Comparison of ENCODE assay signal across 17 cellular contexts in the genomic region with DNA sequence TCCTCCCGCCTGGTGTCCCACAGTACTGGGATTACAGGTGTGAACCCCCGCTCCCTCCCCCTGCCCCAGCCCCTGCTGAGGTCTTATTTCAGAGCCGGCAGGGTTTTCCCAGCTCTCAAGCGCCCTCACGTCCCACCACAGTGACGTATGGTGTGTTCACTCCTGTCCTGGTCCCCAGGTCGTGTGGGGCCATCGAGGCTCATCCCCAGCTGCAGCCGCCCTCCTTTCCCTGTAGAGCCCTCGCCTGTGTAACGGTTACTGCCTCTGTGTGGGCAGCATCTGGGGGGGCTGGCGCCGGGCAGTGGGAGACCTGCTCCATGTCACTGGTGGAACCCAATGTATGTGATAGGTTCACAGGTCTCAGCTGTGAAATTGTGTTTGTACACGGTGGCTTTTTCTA. TPM values are rescaled to one million over a fixed set of nuclear protein-coding genes. Genes with fewer than 3 reads are reported as not detected.
DNase-seq lines count a peak whose midpoint lies in the region; ATAC-seq and TF ChIP-seq lines count a peak whose summit lies in the region.
"Had no signal": no experiment of that assay in that cellular context is flagged by ENCODE, and none has a peak within 500 bp of the region (broad histone marks: within the 10 kb centered on the region; RNA-seq: fewer than 3 reads in every experiment).

No MANE protein-coding gene starts in this region.

- no peaks in the 10 kb centered on the region for H4K20me1 ChIP-seq in mammary epithelial cell (ENCODE audit: insufficient read depth, low read length)

- no peak for ATAC-seq in heart left ventricle
- no peak for ATAC-seq in heart right ventricle
- no peak for ATAC-seq in naive thymus-derived CD4-positive, alpha-beta T cell
- no peak for ATAC-seq in HG02642 (IDR thresholded peaks at IDR 0.05; ENCODE audit: poor library complexity, unreplicated experiment)
- ATAC-seq in GM18907 (IDR thresholded peaks at IDR 0.05; ENCODE audit: unreplicated experiment) = no peak
- no peak for ATAC-seq in T-cell (replicated peaks in 1 of 4)
- ATAC-seq: sciatic nerve had no signal

- H3K9me3 ChIP-seq in heart left ventricle = peaks cover 0 to 18% (median 13%) of the 10 kb centered on the region in 12 donors
- H3K9me3 ChIP-seq in heart right ventricle = peaks cover 0 to 25% (median 14%) of the 10 kb centered on the region in 11 donors
- H3K9me3 ChIP-seq in mammary epithelial cell (replicated peaks; ENCODE audit: insufficient read depth, low read length) = peaks cover 17% of the 10 kb centered on the region
- peaks cover 9 to 20% (median 12%) of the 10 kb centered on the region in 3 experiments for H3K9me3 ChIP-seq in naive thymus-derived CD4-positive, alpha-beta T cell (ENCODE audit: control insufficient read depth in 2 of 3, low read length in 3 of 3)

- no peak for TF ChIP-seq POLR2A in heart left ventricle (IDR thresholded peaks at IDR 0.05)

- H3K79me2 ChIP-seq in mammary epithelial cell (ENCODE audit: insufficient read depth, low read length) = peaks cover 100% of the 10 kb centered on the region

- no peaks in the 10 kb centered on the region for H3K27me3 Mint-ChIP-seq in naive thymus-derived CD4-positive, alpha-beta T cell
- H3K27me3 Mint-ChIP-seq in type B pancreatic cell (no peaks in the 10 kb centered on the region), T-cell (no peaks in the 10 kb centered on the region)
- H3K27me3 Mint-ChIP-seq: naive B cell had no signal

- H3K27ac ChIP-seq in heart left ventricle (peak overlapping the region in 7 of 12 donors; percentile 3 to 61 (median 45)), heart right ventricle (peak overlapping the region in 5 of 10 donors; percentile 13 to 67 (median 26)), mammary epithelial cell (ENCODE audit: insufficient read depth, low read depth, low read length) (no peak overlapping the region)
- H3K27ac ChIP-seq in naive thymus-derived CD4-positive, alpha-beta T cell (ENCODE audit: low read depth, low read length) = peak overlapping the region; percentile 98
- H3K27ac ChIP-seq: left lung, SJCRH30 had no signal

- intact Hi-C loops in heart left ventricle (cut with DNase I) = no loop called here
- intact Hi-C loops in heart right ventricle (cut with DNase I) = no loop called here
- intact Hi-C loops in mammary epithelial cell (cut with micrococcal nuclease) = no loop called here
- intact Hi-C loops in naive thymus-derived CD4-positive, alpha-beta T cell (cut with micrococcal nuclease) = no loop called here

- H3K27me3 ChIP-seq in heart left ventricle (no peaks in the 10 kb centered on the region), heart right ventricle (no peaks in the 10 kb centered on the region), mammary epithelial cell (ENCODE audit: insufficient read depth, low read length) (no peaks in the 10 kb centered on the region)
- no peaks in the 10 kb centered on the region for H3K27me3 ChIP-seq in naive thymus-derived CD4-positive, alpha-beta T cell (ENCODE audit: control insufficient read depth in 2 of 2, insufficient read depth in 2 of 2, low read length in 2 of 2)
- H3K27me3 ChIP-seq: left lung, SJCRH30 had no signal

- peaks cover 0 to 73% (median 40%) of the 10 kb centered on the region in 7 donors for H3K4me1 Mint-ChIP-seq in naive thymus-derived CD4-positive, alpha-beta T cell
- H3K4me1 Mint-ChIP-seq in type B pancreatic cell (ENCODE audit: unreplicated experiment) (peaks cover 30% of the 10 kb centered on the region), T-cell (peaks cover 59 to 69% (median 68%) of the 10 kb centered on the region in 3 donors)

- WGBS in heart left ventricle, 4 donors = 66 to 77% (median 75%) methylated on average over 10 to 14 of the region's 14 CpGs
- WGBS in heart right ventricle, 2 donors = 56 to 74% methylated on average over 14 of the region's 14 CpGs
- 78% methylated on average over 13 of the region's 14 CpGs for WGBS in mammary epithelial cell (ENCODE audit: low coverage, missing lambda C conversion rate)

- peak overlapping the region in 3 of 9 donors; percentile 87 to 96 (median 93) for H3K27ac Mint-ChIP-seq in naive thymus-derived CD4-positive, alpha-beta T cell
- H3K27ac Mint-ChIP-seq in type B pancreatic cell (peak overlapping the region; percentile 79), T-cell (peak overlapping the region in 1 of 2 donors; percentile 83)

- in situ Hi-C loops in mammary epithelial cell (cut with MboI; ENCODE audit: low sequenced_read_pairs in 2 of 2) = no loop called here

- peak overlapping the region in 1 of 12 donors; percentile 2 for H3K4me3 ChIP-seq in heart left ventricle
- H3K4me3 ChIP-seq in heart right ventricle = peak overlapping the region in 1 of 10 donors; percentile 15
- no peak overlapping the region for H3K4me3 ChIP-seq in mammary epithelial cell (replicated peaks in 1 of 3; ENCODE audit: insufficient read depth in 1 of 3, low read depth in 2 of 3, low read length in 3 of 3)
- no peak overlapping the region for H3K4me3 ChIP-seq in naive thymus-derived CD4-positive, alpha-beta T cell (ENCODE audit: low read length)
- H3K4me3 ChIP-seq: left lung, SJCRH30 had no signal

- POLR2A ChIA-PET in naive thymus-derived CD4-positive, alpha-beta T cell (lab: Charles Lee) = interaction anchor here (1.9 to 12.9 kb wide), 2 partner anchors 10 to 18 kb away, joined by 10 to 244 read pairs; no protein-coding TSS in a partner anchor
- POLR2A ChIA-PET in T-cell (lab: Charles Lee) = interaction anchor here in 1 of 2 donors (0.6 to 1.2 kb wide), 3 partner anchors 12 to 25 kb away, joined by 3 read pairs; no protein-coding TSS in a partner anchor

- peaks cover 0 to 30% (median 3%) of the 10 kb centered on the region in 5 donors for H3K36me3 Mint-ChIP-seq in naive thymus-derived CD4-positive, alpha-beta T cell
- H3K36me3 Mint-ChIP-seq in type B pancreatic cell (peaks cover 9% of the 10 kb centered on the region), T-cell (peaks cover 20% of the 10 kb centered on the region)
- H3K36me3 Mint-ChIP-seq: naive B cell had no signal

- no TSS peak for BruUV-seq in mammary epithelial cell (replicated peaks; lab: Mats Ljungman, UMichigan)

- no peak overlapping the region for H2AFZ ChIP-seq in mammary epithelial cell (ENCODE audit: low read depth, low read length)

- peaks cover 0 to 18% (median 0%) of the 10 kb centered on the region in 11 donors for H3K9me3 Mint-ChIP-seq in naive thymus-derived CD4-positive, alpha-beta T cell
- no peaks in the 10 kb centered on the region for H3K9me3 Mint-ChIP-seq in type B pancreatic cell
- H3K9me3 Mint-ChIP-seq in T-cell = no peaks in the 10 kb centered on the region

- peak in 1 of 5 donors; percentile 47 for DNase-seq in heart left ventricle
- DNase-seq in heart right ventricle = no peak
- DNase-seq in mammary epithelial cell = no peak
- no peak for DNase-seq in naive thymus-derived CD4-positive, alpha-beta T cell
- DNase-seq in type B pancreatic cell (ENCODE audit: extremely low spot score, unreplicated experiment) = no peak
- DNase-seq in T-cell = no peak
- DNase-seq: activated naive CD4-positive, alpha-beta T cell treated with Interleukin-2 at 50 U/mL for 16 hours; GOT3; hippocampal formation; naive B cell; NCI-H1105; SJCRH30; T-helper 9 cell had no signal

- dilution Hi-C loops in mammary epithelial cell (cut with HindIII; ENCODE audit: low sequenced_read_pairs) = no loop called here

- peak overlapping the region; percentile 34 for H3K4me2 ChIP-seq in mammary epithelial cell (ENCODE audit: insufficient read depth, low read depth, low read length)

- peak overlapping the region in 8 of 10 donors; percentile 4 to 79 (median 72) for H3K4me3 Mint-ChIP-seq in naive thymus-derived CD4-positive, alpha-beta T cell
- H3K4me3 Mint-ChIP-seq in type B pancreatic cell (peak overlapping the region; percentile 65), T-cell (no peak overlapping the region)

- H3K36me3 ChIP-seq in heart left ventricle = peaks cover 0 to 11% (median 0%) of the 10 kb centered on the region in 9 donors
- peaks cover 0 to 10% (median 0%) of the 10 kb centered on the region in 9 donors for H3K36me3 ChIP-seq in heart right ventricle
- H3K36me3 ChIP-seq in mammary epithelial cell (ENCODE audit: insufficient read depth, low read length) = peaks cover 2% of the 10 kb centered on the region
- peaks cover 0 to 33% (median 3%) of the 10 kb centered on the region in 3 experiments for H3K36me3 ChIP-seq in naive thymus-derived CD4-positive, alpha-beta T cell (ENCODE audit: control insufficient read depth in 2 of 3, insufficient read depth in 3 of 3, low read length in 3 of 3)
- H3K36me3 ChIP-seq: left lung, SJCRH30 had no signal

- CTCF ChIA-PET in mammary epithelial cell (lab: Charles Lee; ENCODE audit: low non-redundant PET) (no interaction called here), T-cell (lab: Charles Lee) (no interaction called here)
- CTCF ChIA-PET in naive thymus-derived CD4-positive, alpha-beta T cell (lab: Charles Lee) = interaction anchor here (0.8 kb wide), 1 partner anchor 52 kb away, joined by 4 read pairs; no protein-coding TSS in a partner anchor

- no peak for TF ChIP-seq CTCF in heart left ventricle (IDR thresholded peaks at IDR 0.05)
- TF ChIP-seq CTCF in heart right ventricle (IDR thresholded peaks at IDR 0.05) = no peak
- TF ChIP-seq CTCF in mammary epithelial cell (conservative IDR thresholded peaks at IDR 0.05 in 1 of 2, IDR thresholded peaks at IDR 0.05 in 1 of 2; ENCODE audit: extremely low read depth in 1 of 2, insufficient read depth in 1 of 2, low read depth in 1 of 2, low read length in 2 of 2) = no peak
- TF ChIP-seq CTCF in type B pancreatic cell (conservative IDR thresholded peaks at IDR 0.05) = no peak

- no peak overlapping the region for H3K9ac ChIP-seq in mammary epithelial cell (ENCODE audit: insufficient read depth, low read length)

- peaks cover 7 to 95% (median 84%) of the 10 kb centered on the region in 12 donors for H3K4me1 ChIP-seq in heart left ventricle
- H3K4me1 ChIP-seq in heart right ventricle = peaks cover 62 to 97% (median 88%) of the 10 kb centered on the region in 9 donors
- H3K4me1 ChIP-seq in mammary epithelial cell (ENCODE audit: insufficient read depth, low read length) = peaks cover 31% of the 10 kb centered on the region
- peaks cover 35 to 84% of the 10 kb centered on the region in 2 donors for H3K4me1 ChIP-seq in naive thymus-derived CD4-positive, alpha-beta T cell (ENCODE audit: control insufficient read depth in 2 of 2, insufficient read depth in 2 of 2, low read length in 2 of 2)
- H3K4me1 ChIP-seq: SJCRH30 had no signal

RNA-seq across cellular contexts. Expression of gene SKI, which starts 23.2 kb away (rescaled TPM):
- total RNA-seq in heart left ventricle (10 to 100 TPM; 28.8 to 52.7 (median 41.3) TPM), heart right ventricle (10 to 100 TPM; 29.4 to 50.9 (median 38.3) TPM), mammary epithelial cell (10 to 100 TPM; 27.2 to 47.8 TPM), type B pancreatic cell (ENCODE audit: low replicate concordance) (52.7 and 55.7 TPM in 2 replicates), T-cell (100 to 1,000 TPM; 137 to 299 (median 157) TPM)
- polyA plus RNA-seq in heart left ventricle (10 to 100 TPM; 16.9 to 28.7 TPM), heart right ventricle (10 to 100 TPM; 13.8 to 16.6 TPM), mammary epithelial cell (10.5 TPM)
- polyA minus RNA-seq in mammary epithelial cell = 34.8 TPM
- 100 to 1,000 TPM in 2 of 5 experiments, 10 to 100 TPM in 3; 63.4 to 278 (median 97.9) TPM for total RNA-seq in naive thymus-derived CD4-positive, alpha-beta T cell
- under 1 TPM; 0.61 to 0.92 TPM for polyA plus RNA-seq in naive thymus-derived CD4-positive, alpha-beta T cell

RNA-seq across cellular contexts. Expression of gene FAAP20, which starts 56.8 kb away (rescaled TPM):
- total RNA-seq in heart left ventricle (10 to 100 TPM; 20.9 to 50.8 (median 34.8) TPM), heart right ventricle (10 to 100 TPM; 30.9 to 47.6 (median 38.3) TPM), mammary epithelial cell (10 to 100 TPM; 13.5 to 70.9 TPM), type B pancreatic cell (ENCODE audit: low replicate concordance) (45.8 and 73.8 TPM in 2 replicates), T-cell (10 to 100 TPM; 52.9 to 74.8 (median 68.2) TPM)
- polyA plus RNA-seq in heart left ventricle (10 to 100 TPM; 57.3 to 61.3 TPM), heart right ventricle (10 to 100 TPM; 83.0 to 83.6 TPM), mammary epithelial cell (11.8 TPM)
- polyA minus RNA-seq in mammary epithelial cell = 5.4 TPM
- 10 to 100 TPM; 43.2 to 56.2 (median 48.8) TPM for total RNA-seq in naive thymus-derived CD4-positive, alpha-beta T cell
- 10 to 100 TPM; 55.9 to 77.0 TPM for polyA plus RNA-seq in naive thymus-derived CD4-positive, alpha-beta T cell

Comparison
In these comparisons a context has a peak if more than half of its experiments do, and no peak if none do; other contexts are left out.
1. H3K4me3 Mint-ChIP-seq: peak in naive thymus-derived CD4-positive, alpha-beta T cell (8 of 10) and type B pancreatic cell (single experiment); none in T-cell (0 of 3).